In the genomic region with DNA sequence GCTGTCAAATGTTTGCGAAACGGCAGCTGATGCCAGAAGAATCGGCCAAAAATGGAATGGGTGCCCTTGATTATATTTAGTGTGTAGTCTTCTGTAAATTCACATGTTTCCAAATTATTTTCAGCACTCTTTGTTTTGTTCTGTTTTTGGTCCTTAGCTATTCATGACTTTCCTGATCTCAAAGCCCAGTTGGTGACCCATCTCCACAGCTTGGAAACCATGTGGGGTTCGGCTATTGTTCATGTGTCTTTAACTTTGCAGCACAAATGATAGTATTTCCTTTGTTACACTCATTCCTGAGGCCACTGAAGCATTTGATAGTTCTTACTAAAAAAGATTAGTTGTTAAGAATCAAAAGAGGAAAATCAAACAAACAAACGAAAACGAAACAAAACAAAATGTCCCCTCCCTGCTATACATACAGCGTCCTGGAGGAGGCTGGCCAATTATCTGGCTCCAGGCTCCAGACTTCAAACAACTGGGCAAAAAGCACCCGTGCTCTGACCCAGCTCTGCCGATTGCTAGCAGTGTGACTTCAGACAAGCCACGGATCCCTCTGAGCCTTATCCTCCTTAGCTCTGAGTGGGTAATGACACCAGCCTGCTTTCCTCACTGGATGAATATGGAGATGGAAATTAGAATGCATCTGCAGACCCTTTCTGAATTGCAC, we compare ENCODE assay signal across 1 cellular context.
TF ChIP-seq lines count a peak whose summit lies in the region.

No MANE protein-coding gene starts in this region.

TF ChIP-seq in A549, 52 proteins besides CTCF, POLR2A, EP300 and RAD21 (continued from another document):
- TF ChIP-seq PBX3 (IDR thresholded peaks at IDR 0.05): no peak
- no peak for TF ChIP-seq HEYL (CRISPR knock-in tag; IDR thresholded peaks at IDR 0.05)
